8 cellular contexts compared by ENCODE assay signal in genomic region chr9:131500939-131501541, GRCh38. TPM values are rescaled to one million over a fixed set of nuclear protein-coding genes. Genes with fewer than 3 reads are reported as not detected.
DNase-seq lines count a peak whose midpoint lies in the region; ATAC-seq and FAIRE-seq lines count a peak whose summit lies in the region.

No MANE protein-coding gene starts in this region.

- no peak for ATAC-seq in HG03520 (IDR thresholded peaks at IDR 0.05; ENCODE audit: unreplicated experiment)

- no peak for FAIRE-seq in frontal cortex (lab: Jason Lieb, UNC)

- H3K27ac ChIP-seq in epithelial cell of prostate, result peak overlapping the region; percentile 10

- DNase-seq in DMS53 (lab: John Stamatoyannopoulos, UW) (peak; percentile 55), DMS53 treated with DMSO at 0.1 percent for 48 hours (lab: John Stamatoyannopoulos, UW; ENCODE audit: unreplicated experiment) (no peak), epithelial cell of prostate (ENCODE audit: low read depth, low spot score) (peak; percentile 69), frontal cortex (ENCODE audit: low spot score in 2 of 2) (no peak), COLO668 (lab: John Stamatoyannopoulos, UW; ENCODE audit: unreplicated experiment) (no peak)
- peak; percentile 78 for DNase-seq in activated CD4-positive, alpha-beta T cell treated with anti-CD3 and anti-CD28 coated beads for 48 hours
- peak; percentile 43 to 56 for DNase-seq in stimulated activated CD8-positive, alpha-beta memory T cell treated with anti-CD3 and anti-CD28 coated beads, Interleukin-2, amount 100 ng/mL, for 48 hours (ENCODE audit: low read depth in 2 of 2)

RNA-seq across cellular contexts. Expression of gene POMT1, which starts 1.7 kb away (rescaled TPM):
- 42.4 TPM for total RNA-seq in frontal cortex

RNA-seq across cellular contexts. Expression of gene UCK1, which starts 30.0 kb away (rescaled TPM):
- 15.5 TPM for total RNA-seq in frontal cortex

RNA-seq across cellular contexts. Expression of gene PRRT1B, which starts 44.3 kb away (rescaled TPM):
- not detected for total RNA-seq in frontal cortex

Comparison
In these comparisons a context has a peak if more than half of its experiments do, and no peak if none do; other contexts are left out.
1. DNase-seq: peak in DMS53 (single experiment), activated CD4-positive, alpha-beta T cell treated with anti-CD3 and anti-CD28 coated beads for 48 hours (single experiment), epithelial cell of prostate (single experiment) and stimulated activated CD8-positive, alpha-beta memory T cell treated with anti-CD3 and anti-CD28 coated beads, Interleukin-2, amount 100 ng/mL, for 48 hours (2 of 2); none in DMS53 treated with DMSO at 0.1 percent for 48 hours (single experiment), frontal cortex (0 of 2) and COLO668 (single experiment).